In genomic region chr6:155171109-155171746, GRCh38 we compare ENCODE assay signal across 8 cellular contexts.
A peak's percentile ranks its signal among the peaks of the same experiment; 100 is the strongest.
DNase-seq lines count a peak whose midpoint lies in the region; ATAC-seq and TF ChIP-seq lines count a peak whose summit lies in the region.

No MANE protein-coding gene starts in this region.

- H3K27ac Mint-ChIP-seq in GM23338 = no peak overlapping the region
- H3K27ac Mint-ChIP-seq in nephron = peak overlapping the region; percentile 68 to 80 (median 71)

- H2AFZ ChIP-seq in GM23338 = no peak overlapping the region

- intact Hi-C loops in stomach (cut with DNase I; ENCODE audit: low total_unique reads) = no loop called here

- H3K27me3 ChIP-seq in GM06990 (replicated peaks; ENCODE audit: control insufficient read depth, insufficient read depth, low read length) (no peaks in the 10 kb centered on the region), GM23338 (ENCODE audit: insufficient read depth) (no peaks in the 10 kb centered on the region), stomach (no peaks in the 10 kb centered on the region)

- H3K27ac ChIP-seq in GM23338 (ENCODE audit: low read depth) = peak overlapping the region; percentile 12; the same call in 1 of the 2 replicates
- peak overlapping the region in 3 of 5 donors; percentile 35 to 63 (median 40) for H3K27ac ChIP-seq in stomach

- no peaks in the 10 kb centered on the region for H3F3A ChIP-seq in GM23338 (replicated peaks; ENCODE audit: low read depth)

- H3K9me3 Mint-ChIP-seq in GM23338 (no peaks in the 10 kb centered on the region), nephron (no peaks in the 10 kb centered on the region)

- H3K4me2 ChIP-seq in GM23338 = no peak overlapping the region

- H3K36me3 Mint-ChIP-seq in GM23338 (ENCODE audit: low read depth) (no peaks in the 10 kb centered on the region; the same call in 2 of the 3 replicates), nephron (ENCODE audit: low read depth) (no peaks in the 10 kb centered on the region)

- H3K4me3 Mint-ChIP-seq in GM23338 (no peak overlapping the region), nephron (peak overlapping the region in 2 of 3 experiments; percentile 25 to 35)

- H4K20me1 ChIP-seq in GM23338 (replicated peaks; ENCODE audit: insufficient read depth) = no peaks in the 10 kb centered on the region

- H3K4me1 Mint-ChIP-seq in GM23338 = peaks cover 28% of the 10 kb centered on the region
- H3K4me1 Mint-ChIP-seq in nephron = peaks cover 30% of the 10 kb centered on the region

- no peak for ATAC-seq in GM23338

- no peak for TF ChIP-seq POLR2A in stomach (IDR thresholded peaks at IDR 0.05)

- no peak for TF ChIP-seq EP300 in stomach (IDR thresholded peaks at IDR 0.05)

- WGBS in stomach, 5 donors = 11 to 24% (median 22%) methylated on average over 6 of the region's 6 CpGs

- no peaks in the 10 kb centered on the region for H3K79me2 ChIP-seq in GM23338 (replicated peaks; ENCODE audit: insufficient read depth)

- DNase-seq in GM06990 (ENCODE audit: extremely low read depth, insufficient read length) (peak; percentile 77), GM23338 (ENCODE audit: low spot score) (no peak), M059J (ENCODE audit: low read depth) (peak; percentile 100), dermis microvascular lymphatic vessel endothelial cell (ENCODE audit: low read depth in 2 of 2) (peak; percentile 75 to 95), stomach (no peak), HuH-7.5 (ENCODE audit: low spot score) (no peak)
- DNase-seq in activated CD4-positive, alpha-beta T cell treated with anti-CD3 and anti-CD28 coated beads, Interleukin-2, amount 50 U/mL, for 48 hours = peak; percentile 84 to 90

- H3K4me3 ChIP-seq in GM06990 (replicated peaks; ENCODE audit: low read depth, low read length) = peak overlapping the region; percentile 40
- no peak overlapping the region for H3K4me3 ChIP-seq in GM23338
- H3K4me3 ChIP-seq in stomach = no peak overlapping the region

- H3K36me3 ChIP-seq in GM06990 (ENCODE audit: control insufficient read depth, insufficient read depth, low read length) (no peaks in the 10 kb centered on the region), GM23338 (ENCODE audit: insufficient read depth) (no peaks in the 10 kb centered on the region), stomach (no peaks in the 10 kb centered on the region)

- peaks cover 2% of the 10 kb centered on the region for H3K27me3 Mint-ChIP-seq in GM23338 (ENCODE audit: insufficient read depth, low read depth, poor library complexity)
- no peaks in the 10 kb centered on the region for H3K27me3 Mint-ChIP-seq in nephron (ENCODE audit: low read depth)

- no peaks in the 10 kb centered on the region for H3K9me2 ChIP-seq in GM23338 (ENCODE audit: insufficient read depth)

- H3K4me1 ChIP-seq in GM23338 (ENCODE audit: insufficient read depth) (peaks cover 30% of the 10 kb centered on the region), stomach (peaks cover 6 to 36% (median 19%) of the 10 kb centered on the region in 4 donors)

- TF ChIP-seq CTCF in GM06990 (IDR thresholded peaks at IDR 0.05; ENCODE audit: insufficient read depth, low read length, poor library complexity, severe bottlenecking) (no peak), GM23338 (conservative IDR thresholded peaks at IDR 0.05; ENCODE audit: low read depth in 2 of 2) (no peak), nephron (IDR thresholded peaks at IDR 0.05; ENCODE audit: unreplicated experiment in 3 of 3) (no peak), stomach (IDR thresholded peaks at IDR 0.05) (no peak)

- H3K9me3 ChIP-seq in stomach = no peaks in the 10 kb centered on the region

TF ChIP-seq in GM23338, 12 proteins besides CTCF, POLR2A, EP300 and RAD21 (continues in another document):
- TF ChIP-seq STAT1 (IDR thresholded peaks at IDR 0.05; ENCODE audit: unreplicated experiment) (no peak), ZNF114 (CRISPR knock-in tag; IDR thresholded peaks at IDR 0.05) (no peak), POLR2AphosphoS5 (IDR thresholded peaks at IDR 0.05; ENCODE audit: low read depth) (no peak), REST (IDR thresholded peaks at IDR 0.05; ENCODE audit: unreplicated experiment) (no peak), EZH2phosphoT487 (IDR thresholded peaks at IDR 0.05; ENCODE audit: unreplicated experiment) (no peak), JUNB (IDR thresholded peaks at IDR 0.05; ENCODE audit: unreplicated experiment) (no peak), EZH2 (IDR thresholded peaks at IDR 0.05; ENCODE audit: low read depth, unreplicated experiment) (no peak), ZNF462 (CRISPR knock-in tag; IDR thresholded peaks at IDR 0.05) (no peak), ZNF331 (CRISPR knock-in tag; IDR thresholded peaks at IDR 0.05; ENCODE audit: low read depth) (no peak)

Comparison
In these comparisons a context has a peak if more than half of its experiments do, and no peak if none do; other contexts are left out.
1. DNase-seq: peak in GM06990 (single experiment), M059J (single experiment), activated CD4-positive, alpha-beta T cell treated with anti-CD3 and anti-CD28 coated beads, Interleukin-2, amount 50 U/mL, for 48 hours (2 of 2) and dermis microvascular lymphatic vessel endothelial cell (2 of 2); none in GM23338 (single experiment), stomach (single experiment) and HuH-7.5 (single experiment).